Comparison of ENCODE assay signal across 22 cellular contexts in genomic region chr7:139595806-139596205, GRCh38.
"Had no signal": no experiment of that assay in that cellular context is flagged by ENCODE, and none has a peak within 500 bp of the region (broad histone marks: within the 10 kb centered on the region; RNA-seq: fewer than 3 reads in every experiment).

No MANE protein-coding gene starts in this region.

- H3K27me3 Mint-ChIP-seq: activated CD8-positive, alpha-beta T cell treated with anti-CD3 and anti-CD28 coated beads for 36 hours; activated T-helper 17 cell treated with anti-CD3 and anti-CD28 coated beads, Interleukin-2, amount 50 U/mL, for 72 hours had no signal

- H3K27me3 ChIP-seq: breast epithelium, Peyer's patch had no signal

- H3K27ac ChIP-seq: breast epithelium, KMS-11, Peyer's patch, RWPE1 had no signal

- H3K9me3 ChIP-seq: breast epithelium, Peyer's patch had no signal

- H3K4me1 Mint-ChIP-seq: activated T-helper 17 cell treated with anti-CD3 and anti-CD28 coated beads, Interleukin-2, amount 50 U/mL, for 72 hours had no signal

- ATAC-seq: activated CD4-positive, CD25-positive, alpha-beta regulatory T cell treated with anti-CD3 and anti-CD28 coated beads, Interleukin-2, amount 50 U/mL, for 24 hours; activated CD8-positive, alpha-beta T cell treated with anti-CD3 and anti-CD28 coated beads for 36 hours; activated T-helper 17 cell treated with anti-CD3 and anti-CD28 coated beads, Interleukin-2, amount 50 U/mL, for 72 hours; HepG2 had no signal

- DNase-seq: activated CD4-positive, alpha-beta T cell treated with anti-CD3 and anti-CD28 coated beads for 4 hours; activated CD8-positive, alpha-beta T cell treated with anti-CD3 and anti-CD28 coated beads for 36 hours; activated gamma-delta T cell treated with Interleukin-2 at 50 U/mL for 16 hours; activated naive CD4-positive, alpha-beta T cell treated with anti-CD3 and anti-CD28 coated beads, Interleukin-2, amount 50 U/mL, for 16 hours; activated T-cell treated with anti-CD3 and anti-CD28 coated beads for 4 hours; activated T-cell treated with anti-CD3 and anti-CD28 coated beads, Interleukin-2, amount 50 U/mL, for 48 hours; aorta; NCI-H1092 treated with DMSO at 0.1 percent for 48 hours; NCI-H1417 treated with DMSO at 0.1 percent for 48 hours; NCI-H1694 treated with DMSO at 0.1 percent for 48 hours; NCI-H2029 treated with DMSO at 0.1 percent for 48 hours; NCI-H345; NCI-H510A; Peyer's patch; SHP77 treated with DMSO at 0.1 percent for 48 hours had no signal

- H3K4me1 ChIP-seq: breast epithelium, Peyer's patch had no signal

- H3K4me3 ChIP-seq: breast epithelium, Peyer's patch had no signal

- H3K9me3 Mint-ChIP-seq: activated CD8-positive, alpha-beta T cell treated with anti-CD3 and anti-CD28 coated beads for 36 hours; activated T-helper 17 cell treated with anti-CD3 and anti-CD28 coated beads, Interleukin-2, amount 50 U/mL, for 72 hours; T-helper 1 cell treated with Interleukin-12 subunit alpha and Interleukin-12 subunit beta and Interleukin-4 antibody, amounts not matched to agents 30 μg/mL and 1 μg/mL, for 36 hours had no signal

- H3K27ac Mint-ChIP-seq: activated CD8-positive, alpha-beta T cell treated with anti-CD3 and anti-CD28 coated beads for 36 hours; activated T-helper 17 cell treated with anti-CD3 and anti-CD28 coated beads, Interleukin-2, amount 50 U/mL, for 72 hours; T-helper 1 cell treated with Interleukin-12 subunit alpha and Interleukin-12 subunit beta and Interleukin-4 antibody, amounts not matched to agents 30 μg/mL and 1 μg/mL, for 36 hours had no signal

- H3K36me3 ChIP-seq: breast epithelium had no signal

- H3K4me3 Mint-ChIP-seq: activated CD8-positive, alpha-beta T cell treated with anti-CD3 and anti-CD28 coated beads for 36 hours; activated T-helper 17 cell treated with anti-CD3 and anti-CD28 coated beads, Interleukin-2, amount 50 U/mL, for 72 hours; T-helper 1 cell treated with Interleukin-12 subunit alpha and Interleukin-12 subunit beta and Interleukin-4 antibody, amounts not matched to agents 30 μg/mL and 1 μg/mL, for 36 hours had no signal
